Comparison of ENCODE assay signal across 1 cellular context in the genomic region with DNA sequence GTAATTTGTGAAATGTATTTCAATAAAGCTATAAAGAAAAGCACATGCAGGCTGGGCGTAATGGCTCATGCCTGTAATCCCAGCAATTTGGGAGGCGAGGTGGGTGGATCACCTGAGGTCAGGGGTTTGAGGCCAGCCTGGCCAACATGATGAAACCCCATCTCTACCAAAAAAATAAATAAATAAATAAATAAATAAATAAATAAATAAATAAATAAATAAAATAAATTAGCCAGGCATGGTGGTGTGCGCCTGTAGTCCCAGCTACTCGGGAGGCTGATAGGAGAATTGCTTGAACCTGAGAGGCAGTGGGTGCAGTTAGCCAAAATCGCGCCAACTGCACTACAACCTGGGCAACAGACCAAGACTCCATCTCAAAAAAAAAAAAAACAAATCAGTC.
TF ChIP-seq lines count a peak whose summit lies in the region.

No MANE protein-coding gene starts in this region.

TF ChIP-seq in HEK293, 187 proteins besides CTCF, POLR2A, EP300 and RAD21 (continued from another document):
- TF ChIP-seq, protein P1, sequence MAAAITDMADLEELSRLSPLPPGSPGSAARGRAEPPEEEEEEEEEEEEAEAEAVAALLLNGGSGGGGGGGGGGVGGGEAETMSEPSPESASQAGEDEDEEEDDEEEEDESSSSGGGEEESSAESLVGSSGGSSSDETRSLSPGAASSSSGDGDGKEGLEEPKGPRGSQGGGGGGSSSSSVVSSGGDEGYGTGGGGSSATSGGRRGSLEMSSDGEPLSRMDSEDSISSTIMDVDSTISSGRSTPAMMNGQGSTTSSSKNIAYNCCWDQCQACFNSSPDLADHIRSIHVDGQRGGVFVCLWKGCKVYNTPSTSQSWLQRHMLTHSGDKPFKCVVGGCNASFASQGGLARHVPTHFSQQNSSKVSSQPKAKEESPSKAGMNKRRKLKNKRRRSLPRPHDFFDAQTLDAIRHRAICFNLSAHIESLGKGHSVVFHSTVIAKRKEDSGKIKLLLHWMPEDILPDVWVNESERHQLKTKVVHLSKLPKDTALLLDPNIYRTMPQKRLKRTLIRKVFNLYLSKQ (tag by site-specific recombination; IDR thresholded peaks at IDR 0.05; ENCODE audit: borderline replicate concordance) = peak; percentile 41; the same call in 1 of the 2 replicates
- TF ChIP-seq, protein P2, sequence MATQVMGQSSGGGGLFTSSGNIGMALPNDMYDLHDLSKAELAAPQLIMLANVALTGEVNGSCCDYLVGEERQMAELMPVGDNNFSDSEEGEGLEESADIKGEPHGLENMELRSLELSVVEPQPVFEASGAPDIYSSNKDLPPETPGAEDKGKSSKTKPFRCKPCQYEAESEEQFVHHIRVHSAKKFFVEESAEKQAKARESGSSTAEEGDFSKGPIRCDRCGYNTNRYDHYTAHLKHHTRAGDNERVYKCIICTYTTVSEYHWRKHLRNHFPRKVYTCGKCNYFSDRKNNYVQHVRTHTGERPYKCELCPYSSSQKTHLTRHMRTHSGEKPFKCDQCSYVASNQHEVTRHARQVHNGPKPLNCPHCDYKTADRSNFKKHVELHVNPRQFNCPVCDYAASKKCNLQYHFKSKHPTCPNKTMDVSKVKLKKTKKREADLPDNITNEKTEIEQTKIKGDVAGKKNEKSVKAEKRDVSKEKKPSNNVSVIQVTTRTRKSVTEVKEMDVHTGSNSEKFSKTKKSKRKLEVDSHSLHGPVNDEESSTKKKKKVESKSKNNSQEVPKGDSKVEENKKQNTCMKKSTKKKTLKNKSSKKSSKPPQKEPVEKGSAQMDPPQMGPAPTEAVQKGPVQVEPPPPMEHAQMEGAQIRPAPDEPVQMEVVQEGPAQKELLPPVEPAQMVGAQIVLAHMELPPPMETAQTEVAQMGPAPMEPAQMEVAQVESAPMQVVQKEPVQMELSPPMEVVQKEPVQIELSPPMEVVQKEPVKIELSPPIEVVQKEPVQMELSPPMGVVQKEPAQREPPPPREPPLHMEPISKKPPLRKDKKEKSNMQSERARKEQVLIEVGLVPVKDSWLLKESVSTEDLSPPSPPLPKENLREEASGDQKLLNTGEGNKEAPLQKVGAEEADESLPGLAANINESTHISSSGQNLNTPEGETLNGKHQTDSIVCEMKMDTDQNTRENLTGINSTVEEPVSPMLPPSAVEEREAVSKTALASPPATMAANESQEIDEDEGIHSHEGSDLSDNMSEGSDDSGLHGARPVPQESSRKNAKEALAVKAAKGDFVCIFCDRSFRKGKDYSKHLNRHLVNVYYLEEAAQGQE (tag by site-specific recombination; IDR thresholded peaks at IDR 0.05) = peak; percentile 54; the same call in 1 of the 2 replicates
- peak; percentile 69 for TF ChIP-seq ZNF140 (tag by site-specific recombination; IDR thresholded peaks at IDR 0.05)
- 0 out of 2 replicates have a peak, but pooled peaks have one; percentile 28 for TF ChIP-seq ZNF629 (tag by site-specific recombination; IDR thresholded peaks at IDR 0.05)
- peak; percentile 22; the same call in 1 of the 2 replicates for TF ChIP-seq GLI2 (tag by site-specific recombination; IDR thresholded peaks at IDR 0.05; ENCODE audit: borderline replicate concordance, low read depth)
TF ChIP-seq in HEK293: peak in this region for 23; not testable (repeated sequence) for 164.
